In the genomic region with DNA sequence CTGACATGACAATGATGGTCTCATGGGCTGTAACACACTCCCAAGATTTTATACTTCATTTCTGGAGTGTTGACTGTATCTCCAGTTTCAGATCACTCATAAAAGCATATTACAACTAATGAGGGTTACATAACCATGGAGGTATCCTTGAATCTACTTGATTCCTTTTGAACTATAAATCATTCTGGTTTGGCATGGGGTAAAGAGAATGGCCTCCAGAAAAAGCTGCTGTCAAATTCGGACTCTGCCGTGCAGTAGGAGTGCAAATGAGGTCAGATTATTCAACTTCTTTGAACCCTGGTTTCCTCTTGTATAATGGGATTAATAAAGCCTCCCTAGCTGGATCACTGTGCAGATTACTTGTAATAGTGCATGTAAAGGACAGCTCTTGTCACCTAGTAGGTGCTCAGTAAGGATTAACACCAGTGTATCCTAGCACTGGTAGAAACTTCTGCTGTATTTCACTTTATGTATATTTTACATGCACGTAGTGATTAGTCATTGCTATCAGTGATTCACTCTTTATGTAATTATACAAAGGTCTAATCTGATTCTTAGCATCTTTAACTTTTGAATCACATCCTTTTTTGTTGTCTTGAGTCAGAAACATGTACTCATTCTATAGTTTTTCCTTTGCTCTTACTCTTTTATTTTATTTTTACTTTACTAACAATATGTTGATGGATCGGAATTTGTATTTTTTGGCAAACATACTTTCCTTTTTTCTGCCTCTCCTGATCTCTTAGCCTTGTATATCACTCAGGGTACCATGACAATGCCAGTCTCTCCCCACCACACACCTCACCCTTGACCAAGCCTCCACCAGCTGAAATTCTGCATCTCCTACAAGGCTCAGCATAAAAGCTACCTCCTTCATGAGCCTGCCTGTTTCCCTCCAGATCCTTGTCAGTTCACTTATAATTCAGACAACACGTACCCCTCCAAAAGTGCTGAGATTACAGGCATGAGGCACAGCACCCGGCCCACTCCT, we compare ENCODE assay signal across 9 cellular contexts. TPM values are rescaled to one million over a fixed set of nuclear protein-coding genes. Genes with fewer than 3 reads are reported as not detected.
DNase-seq lines count a peak whose midpoint lies in the region; ATAC-seq and TF ChIP-seq lines count a peak whose summit lies in the region.
"Had no signal": no experiment of that assay in that cellular context is flagged by ENCODE, and none has a peak within 500 bp of the region (broad histone marks: within the 10 kb centered on the region; RNA-seq: fewer than 3 reads in every experiment).

No MANE protein-coding gene starts in this region.

- H3K4me1 ChIP-seq in PC-3 (ENCODE audit: insufficient read depth, low read length), result peaks cover 32% of the 10 kb centered on the region
- H3K4me1 ChIP-seq in gastrocnemius medialis, result no peaks in the 10 kb centered on the region

- no peaks in the 10 kb centered on the region for H3K9me3 Mint-ChIP-seq in activated CD4-positive, alpha-beta T cell treated with anti-CD3 and anti-CD28 coated beads, Interleukin-2, amount 10 ng/mL, durations not matched to agents 24 days and 14 days

- peaks cover 42% of the 10 kb centered on the region for H3K79me2 ChIP-seq in PC-3 (ENCODE audit: low read length)

- no peaks in the 10 kb centered on the region for H3K27me3 Mint-ChIP-seq in activated CD4-positive, alpha-beta T cell treated with anti-CD3 and anti-CD28 coated beads, Interleukin-2, amount 10 ng/mL, durations not matched to agents 24 days and 14 days

- CTCF ChIA-PET in PC-3 (lab: Charles Lee), result interaction anchor here (1.2 kb wide), 1 partner anchor 126 kb away, joined by 5 read pairs; no protein-coding TSS in a partner anchor

- H3K9me3 ChIP-seq in PC-3 (ENCODE audit: low read length) (no peaks in the 10 kb centered on the region), gastrocnemius medialis (no peaks in the 10 kb centered on the region)

- H3F3A ChIP-seq in PC-3 (ENCODE audit: low read length, unreplicated experiment), result peaks cover 7% of the 10 kb centered on the region

- H4K20me1 ChIP-seq in PC-3 (ENCODE audit: low read length), result no peaks in the 10 kb centered on the region

- TF ChIP-seq POLR2A in gastrocnemius medialis (IDR thresholded peaks at IDR 0.05), result no peak

- H3K27ac ChIP-seq in PC-3 (ENCODE audit: low read length) (peak overlapping the region; percentile 75), gastrocnemius medialis (peak overlapping the region in 3 of 4 donors; percentile 20 to 81 (median 44))

- ATAC-seq in PC-3 (peak; percentile 47), gastrocnemius medialis (no peak), GM18909 (IDR thresholded peaks at IDR 0.05; ENCODE audit: poor library complexity, unreplicated experiment) (no peak)

- H3K36me3 ChIP-seq in PC-3 (ENCODE audit: low read depth, low read length) (no peaks in the 10 kb centered on the region), gastrocnemius medialis (no peaks in the 10 kb centered on the region)

- H2AFZ ChIP-seq in PC-3 (ENCODE audit: low read length), result no peak overlapping the region

- in situ Hi-C loops in gastrocnemius medialis (cut with MboI; ENCODE audit: low sequenced_read_pairs in 4 of 4), result loop anchor here in 3 of 4 donors (10.0 to 25.0 kb wide), 2 partner anchors 126 to 129 kb away; no protein-coding TSS in a partner anchor

- H3K27me3 ChIP-seq in PC-3 (ENCODE audit: low read length) (no peaks in the 10 kb centered on the region), gastrocnemius medialis (no peaks in the 10 kb centered on the region)

- H3K4me3 ChIP-seq in PC-3 (ENCODE audit: low read length) (0 out of 2 replicates have a peak overlapping the region, but pooled peaks have one; percentile 22), cardiac fibroblast (replicated peaks in 1 of 2; ENCODE audit: low read depth in 2 of 2, low read length in 2 of 2) (peak overlapping the region; percentile 11 to 13), gastrocnemius medialis (peak overlapping the region in 1 of 4 donors; percentile 9)

- BruUV-seq in PC-3 (replicated peaks; lab: Mats Ljungman, UMichigan), result no TSS peak

- POLR2A ChIA-PET in PC-3 (lab: Charles Lee; ENCODE audit: unreplicated experiment), result interaction anchor here (0.5 to 1.1 kb wide), 2 partner anchors 83 to 127 kb away, joined by 3 to 4 read pairs; no protein-coding TSS in a partner anchor

- peaks cover 52% of the 10 kb centered on the region for H3K4me1 Mint-ChIP-seq in activated CD4-positive, alpha-beta T cell treated with anti-CD3 and anti-CD28 coated beads, Interleukin-2, amount 10 ng/mL, durations not matched to agents 24 days and 14 days

- intact Hi-C loops in activated CD4-positive, alpha-beta T cell treated with anti-CD3 and anti-CD28 coated beads, Interleukin-2, amount 10 ng/mL, durations not matched to agents 24 days and 14 days (cut with micrococcal nuclease), result loop anchor here (1.0 to 5.0 kb wide), 5 partner anchors 22 to 83 kb away; no protein-coding TSS in a partner anchor
- intact Hi-C loops in PC-3 (cut with micrococcal nuclease), result loop anchor here (2.0 to 5.0 kb wide), 3 partner anchors 37 to 361 kb away; partner anchors contain the start of gene ZNF326
- intact Hi-C loops in gastrocnemius medialis (cut with DNase I; ENCODE audit: low total_unique reads), result no loop called here
- intact Hi-C loops in posterior cingulate gyrus (cut with DNase I), result loop anchor here (10.0 kb wide), 1 partner anchor 59 kb away; no protein-coding TSS in a partner anchor

- H3K9me2 ChIP-seq in PC-3 (replicated peaks; ENCODE audit: low read length), result no peaks in the 10 kb centered on the region

- TF ChIP-seq CTCF in PC-3 (conservative IDR thresholded peaks at IDR 0.05; ENCODE audit: low read depth, low read length) (no peak), cardiac fibroblast (IDR thresholded peaks at IDR 0.05; ENCODE audit: low read depth, low read length) (no peak), gastrocnemius medialis (IDR thresholded peaks at IDR 0.05 in 4 of 5, conservative IDR thresholded peaks at IDR 0.05 in 1 of 5) (no peak)

- H3K27ac Mint-ChIP-seq in activated CD4-positive, alpha-beta T cell treated with anti-CD3 and anti-CD28 coated beads, Interleukin-2, amount 10 ng/mL, durations not matched to agents 24 days and 14 days, result peak overlapping the region; percentile 80

- 0 out of 2 replicates have a peak overlapping the region, but pooled peaks have one; percentile 23 for H3K9ac ChIP-seq in PC-3 (ENCODE audit: low read length)

- peak overlapping the region; percentile 38 for H3K4me3 Mint-ChIP-seq in activated CD4-positive, alpha-beta T cell treated with anti-CD3 and anti-CD28 coated beads, Interleukin-2, amount 10 ng/mL, durations not matched to agents 24 days and 14 days

- peaks cover 47% of the 10 kb centered on the region for H3K36me3 Mint-ChIP-seq in activated CD4-positive, alpha-beta T cell treated with anti-CD3 and anti-CD28 coated beads, Interleukin-2, amount 10 ng/mL, durations not matched to agents 24 days and 14 days (ENCODE audit: low read depth)

- DNase-seq in activated CD4-positive, alpha-beta T cell treated with anti-CD3 and anti-CD28 coated beads, Interleukin-2, amount 10 ng/mL, durations not matched to agents 24 days and 14 days, result no peak
- no peak for DNase-seq in activated CD4-positive, alpha-beta T cell treated with anti-CD3 and anti-CD28 coated beads, Interleukin-2, amount 50 U/mL, for 48 hours
- DNase-seq in PC-3 (peak; percentile 82), cardiac fibroblast (ENCODE audit: low read depth in 2 of 2) (peak; percentile 34 to 79), gastrocnemius medialis (no peak), SHP77 treated with DMSO at 0.1 percent for 48 hours (lab: John Stamatoyannopoulos, UW) (no peak), posterior cingulate gyrus (no peak)
- DNase-seq: NCI-H1092 treated with DMSO at 0.1 percent for 48 hours had no signal

- peak overlapping the region; percentile 84 for H3K4me2 ChIP-seq in PC-3 (ENCODE audit: low read length)

RNA-seq across cellular contexts. Expression of gene LRRC8C, which starts 3.2 kb away (rescaled TPM):
- total RNA-seq in activated CD4-positive, alpha-beta T cell treated with anti-CD3 and anti-CD28 coated beads, Interleukin-2, amount 10 ng/mL, durations not matched to agents 24 days and 14 days, result 73.1 and 74.0 TPM in 2 replicates
- total RNA-seq in PC-3 (2014; rRNA removed) (3.4 and 4.3 TPM in 2 replicates), gastrocnemius medialis (1 to 10 TPM; 2.9 to 5.8 (median 4.1) TPM)

Comparison
In these comparisons a context has a peak if more than half of its experiments do, and no peak if none do; other contexts are left out.
1. DNase-seq: peak in PC-3 (single experiment) and cardiac fibroblast (2 of 2); none in activated CD4-positive, alpha-beta T cell treated with anti-CD3 and anti-CD28 coated beads, Interleukin-2, amount 10 ng/mL, durations not matched to agents 24 days and 14 days (single experiment), activated CD4-positive, alpha-beta T cell treated with anti-CD3 and anti-CD28 coated beads, Interleukin-2, amount 50 U/mL, for 48 hours (0 of 2), gastrocnemius medialis (0 of 2), SHP77 treated with DMSO at 0.1 percent for 48 hours (single experiment) and posterior cingulate gyrus (0 of 10).
2. RNA of gene LRRC8C, which starts 3.2 kb away (total RNA-seq): 73.1 to 74.0 TPM in activated CD4-positive, alpha-beta T cell treated with anti-CD3 and anti-CD28 coated beads, Interleukin-2, amount 10 ng/mL, durations not matched to agents 24 days and 14 days; 3.4 to 4.3 TPM in PC-3 and 2.9 to 5.8 TPM in gastrocnemius medialis; every median in the first group is over 10 times any median in the second.